ENCODE assay signal across 9 cellular contexts in genomic region chr2:196925768-196926561, GRCh38. TPM values are rescaled to one million over a fixed set of nuclear protein-coding genes. Genes with fewer than 3 reads are reported as not detected.
A peak's percentile ranks its signal among the peaks of the same experiment; 100 is the strongest.
DNase-seq lines count a peak whose midpoint lies in the region; ATAC-seq, FAIRE-seq and TF ChIP-seq lines count a peak whose summit lies in the region.
"Had no signal": no experiment of that assay in that cellular context is flagged by ENCODE, and none has a peak within 500 bp of the region (broad histone marks: within the 10 kb centered on the region; RNA-seq: fewer than 3 reads in every experiment).

No MANE protein-coding gene starts in this region.

- peak overlapping the region; percentile 74 for H3K9ac ChIP-seq in ES-I3 (ENCODE audit: low read depth, low read length)
- H3K9ac ChIP-seq in IMR-90 (ENCODE audit: low read depth, low read length), result peak overlapping the region; percentile 84
- peak overlapping the region; percentile 72 for H3K9ac ChIP-seq in SU-DHL-6 (ENCODE audit: low read length)
- H3K9ac ChIP-seq in kidney (ENCODE audit: low read length in 2 of 2), result peak overlapping the region; percentile 89 to 90

- peak overlapping the region; percentile 81 for H3K14ac ChIP-seq in IMR-90 (replicated peaks; ENCODE audit: low read depth, low read length)

- no peak overlapping the region; the same call in 2 of the 3 replicates for H2BK15ac ChIP-seq in IMR-90 (ENCODE audit: low read depth, low read length)

- H2BK120ac ChIP-seq in IMR-90 (ENCODE audit: low read depth, low read length), result peak overlapping the region; percentile 55

- no peak overlapping the region for H2BK20ac ChIP-seq in IMR-90 (ENCODE audit: low read depth, low read length)

- peaks cover 10% of the 10 kb centered on the region; the same call in 1 of the 2 replicates for H3K4me1 ChIP-seq in ES-I3 (ENCODE audit: insufficient read depth, low read length)
- no peaks in the 10 kb centered on the region; the same call in 1 of the 2 replicates for H3K4me1 ChIP-seq in IMR-90 (ENCODE audit: control insufficient read depth, insufficient read depth, low read length)
- H3K4me1 ChIP-seq in kidney (ENCODE audit: control insufficient read depth in 1 of 2, insufficient read depth in 1 of 2, low read depth in 1 of 2, low read length in 2 of 2), result peaks cover 0 to 7% of the 10 kb centered on the region in 2 donors

- H3K27me3 ChIP-seq in IMR-90 (ENCODE audit: control insufficient read depth, insufficient read depth, low read length) (no peaks in the 10 kb centered on the region), SU-DHL-6 (ENCODE audit: low read length) (no peaks in the 10 kb centered on the region)

- H2BK5ac ChIP-seq in IMR-90 (ENCODE audit: low read depth, low read length, poor library complexity, severe bottlenecking), result peak overlapping the region; percentile 59

- no peak for TF ChIP-seq RAD21 in IMR-90 (IDR thresholded peaks at IDR 0.05; ENCODE audit: low read length)

- dilution Hi-C loops in IMR-90 (cut with HindIII; ENCODE audit: low sequenced_read_pairs, unreplicated experiment), result no loop called here

- WGBS in IMR-90 (ENCODE audit: extremely low coverage in 2 of 2, insufficient read length in 1 of 2), 2 experiments, result 0% methylated on average over 12 of the region's 37 CpGs; no CpG with 5 or more reads in 1 of the 2 experiments

- H3K9me1 ChIP-seq in IMR-90 (ENCODE audit: insufficient read depth, low read length), result no peaks in the 10 kb centered on the region

- BruUV-seq in IMR-90 (replicated peaks; lab: Mats Ljungman, UMichigan), result TSS peak; percentile 56

- H3K27ac ChIP-seq in IMR-90 (ENCODE audit: insufficient read depth, low read length) (peak overlapping the region; percentile 73), SU-DHL-6 (ENCODE audit: low read depth, low read length) (no peak overlapping the region), caudate nucleus (ENCODE audit: low read depth, low read length) (peak overlapping the region; percentile 84), kidney (ENCODE audit: low read depth in 2 of 2, low read length in 2 of 2) (peak overlapping the region; percentile 85 to 88)

- TF ChIP-seq CTCF in IMR-90 (conservative IDR thresholded peaks at IDR 0.05; ENCODE audit: low read depth, low read length), result no peak
- no peak for TF ChIP-seq CTCF in SU-DHL-6 (IDR thresholded peaks at IDR 0.05; ENCODE audit: insufficient read depth, low read length, poor library complexity, severe bottlenecking)
- TF ChIP-seq CTCF in kidney (IDR thresholded peaks at IDR 0.05; ENCODE audit: borderline replicate concordance, extremely low read depth, insufficient read depth), result no peak

- H3K4ac ChIP-seq in IMR-90 (ENCODE audit: low read depth, low read length), result peak overlapping the region; percentile 77

- peak overlapping the region; percentile 44 for H4K5ac ChIP-seq in IMR-90 (ENCODE audit: low read depth, low read length)

- H3K36me3 ChIP-seq in ES-I3 (ENCODE audit: insufficient read depth, low read length) (no peaks in the 10 kb centered on the region), IMR-90 (ENCODE audit: control insufficient read depth, insufficient read depth, low read length) (no peaks in the 10 kb centered on the region), SU-DHL-6 (ENCODE audit: low read length) (no peaks in the 10 kb centered on the region), kidney (ENCODE audit: control insufficient read depth in 1 of 2, insufficient read depth in 2 of 2, low read length in 2 of 2) (no peaks in the 10 kb centered on the region)

- peak overlapping the region; percentile 48; the same call in 1 of the 2 replicates for H3K56ac ChIP-seq in IMR-90 (ENCODE audit: extremely low read depth, insufficient read depth, low read length)

- H2AK9ac ChIP-seq in IMR-90 (replicated peaks; ENCODE audit: low read depth, low read length, poor library complexity), result peak overlapping the region; percentile 85

- FAIRE-seq in kidney (lab: Jason Lieb, UNC), result no peak
- FAIRE-seq: islet of Langerhans had no signal

- no peaks in the 10 kb centered on the region for H3K9me2 ChIP-seq in SU-DHL-6 (replicated peaks; ENCODE audit: insufficient read depth, low read length)

- ATAC-seq in GM21717 (IDR thresholded peaks at IDR 0.05; ENCODE audit: unreplicated experiment) (peak; percentile 35), IMR-90 (ENCODE audit: low read depth) (peak; percentile 25)

- in situ Hi-C loops in IMR-90 (cut with MboI; ENCODE audit: low sequenced_read_pairs), result no loop called here

- POLR2A ChIA-PET in IMR-90 (lab: Charles Lee; ENCODE audit: unreplicated experiment), result no interaction called here

- H4K8ac ChIP-seq in IMR-90 (ENCODE audit: low read depth in 2 of 2, low read length in 2 of 2), result peak overlapping the region in 1 of 2 experiments; percentile 75; a peak in 3 of 4 replicates

- H4K91ac ChIP-seq in IMR-90 (ENCODE audit: insufficient read depth, low read depth, low read length), result peak overlapping the region; percentile 31; the same call in 1 of the 2 replicates

- H3K4me2 ChIP-seq in IMR-90 (ENCODE audit: low read depth, low read length) (peak overlapping the region; percentile 89), SU-DHL-6 (ENCODE audit: low read depth, low read length, poor library complexity, severe bottlenecking) (peak overlapping the region; percentile 78)

- H3K23ac ChIP-seq in IMR-90 (ENCODE audit: low read depth, low read length), result peak overlapping the region; percentile 95

- no peak for TF ChIP-seq POLR2A in IMR-90 (IDR thresholded peaks at IDR 0.05; ENCODE audit: low read depth, low read length)

- CTCF ChIA-PET in IMR-90 (lab: Yijun Ruan, JAX), result no interaction called here

- peak; percentile 26 for DNase-seq in IMR-90
- DNase-seq in caudate nucleus (lab: John Stamatoyannopoulos, UW), result peak in 49 of 61 donors; percentile 6 to 80 (median 53)
- peak; percentile 70 for DNase-seq in kidney
- peak in 2 of 3 donors; percentile 7 to 29 for DNase-seq in stimulated activated CD4-positive, alpha-beta T cell treated with anti-CD3 and anti-CD28 coated beads, Interleukin-12 subunit alpha, Interleukin-12 subunit beta, amount 100 ng/mL, for 48 hours (ENCODE audit: low read depth in 2 of 3, low spot score in 1 of 3)
- no peak for DNase-seq in NCI-H2196 (lab: John Stamatoyannopoulos, UW; ENCODE audit: unreplicated experiment)

- peaks cover 18% of the 10 kb centered on the region; the same call in 1 of the 2 replicates for H3K79me2 ChIP-seq in SU-DHL-6 (ENCODE audit: insufficient read depth, low read length)

- H3F3A ChIP-seq in SU-DHL-6 (ENCODE audit: insufficient read depth), result no peaks in the 10 kb centered on the region

- peak overlapping the region; percentile 57 for H3K18ac ChIP-seq in IMR-90 (ENCODE audit: low read depth, low read length)

- H2AK5ac ChIP-seq in IMR-90 (ENCODE audit: low read depth, low read length), result no peak overlapping the region

- H2AFZ ChIP-seq in IMR-90 (replicated peaks; ENCODE audit: low read length, poor library complexity) (peak overlapping the region; percentile 95), SU-DHL-6 (ENCODE audit: low read depth, low read length, severe bottlenecking) (peak overlapping the region; percentile 96)

- H3K4me3 ChIP-seq in IMR-90 (ENCODE audit: insufficient read depth, low read depth, low read length), result peak overlapping the region; percentile 80
- H3K4me3 ChIP-seq in SU-DHL-6 (ENCODE audit: insufficient read depth, low read length, poor library complexity, severe bottlenecking), result peak overlapping the region; percentile 67
- H3K4me3 ChIP-seq in kidney (ENCODE audit: low read length in 2 of 2), result peak overlapping the region; percentile 94 to 97

- peaks cover 6 to 23% of the 10 kb centered on the region in 2 experiments; a peak in 3 of 4 replicates for H3K79me1 ChIP-seq in IMR-90 (ENCODE audit: low read depth in 1 of 2, low read length in 2 of 2)

- no peaks in the 10 kb centered on the region for H3K9me3 ChIP-seq in ES-I3 (ENCODE audit: control insufficient read depth, insufficient read depth, low read length)
- no peaks in the 10 kb centered on the region for H3K9me3 ChIP-seq in IMR-90 (ENCODE audit: control insufficient read depth, insufficient read depth, low read length)
- no peaks in the 10 kb centered on the region for H3K9me3 ChIP-seq in SU-DHL-6 (ENCODE audit: insufficient read depth, low read length)
- H3K9me3 ChIP-seq in kidney (ENCODE audit: control insufficient read depth in 1 of 2, low read length in 2 of 2), result no peaks in the 10 kb centered on the region

- intact Hi-C loops in IMR-90 (cut with micrococcal nuclease) (loop anchor here (1.0 to 10.0 kb wide), 6 partner anchors 61 to 611 kb away; partner anchors contain the start of gene GTF3C3), kidney (cut with DNase I) (no loop called here)

- H4K20me1 ChIP-seq in IMR-90 (ENCODE audit: insufficient read depth, low read length) (no peaks in the 10 kb centered on the region; the same call in 1 of the 2 replicates), SU-DHL-6 (ENCODE audit: low read depth, low read length) (no peaks in the 10 kb centered on the region)

TF ChIP-seq in IMR-90, 13 proteins besides CTCF, POLR2A, EP300 and RAD21:
- TF ChIP-seq NFE2L2 (IDR thresholded peaks at IDR 0.05; ENCODE audit: low read depth, low read length) (no peak), MAFK (IDR thresholded peaks at IDR 0.05; ENCODE audit: low read depth, low read length) (no peak), RCOR1 (IDR thresholded peaks at IDR 0.05; ENCODE audit: insufficient replicate concordance, low read length) (no peak), MAZ (IDR thresholded peaks at IDR 0.05; ENCODE audit: borderline replicate concordance, low read depth, low read length) (no peak), RFX5 (IDR thresholded peaks at IDR 0.05; ENCODE audit: low read depth, low read length) (no peak), ELK1 (IDR thresholded peaks at IDR 0.05; ENCODE audit: borderline replicate concordance, low read depth, low read length) (no peak), MXI1 (IDR thresholded peaks at IDR 0.05; ENCODE audit: borderline replicate concordance, low read depth, low read length) (no peak; the same call in 1 of the 2 replicates), CHD1 (IDR thresholded peaks at IDR 0.05; ENCODE audit: low read depth, low read length) (no peak), CEBPB (IDR thresholded peaks at IDR 0.05; ENCODE audit: low read depth, low read length) (no peak)

RNA-seq across cellular contexts. Expression of gene PGAP1, which starts 0.5 kb away (rescaled TPM):
- total RNA-seq in IMR-90 (2012; rRNA removed), result 5.7 and 6.7 TPM in 2 replicates
- 1.2 and 1.9 TPM in 2 replicates for polyA plus RNA-seq in IMR-90 (2012; rRNA removed)
- 0.42 and 0.60 TPM in 2 replicates for polyA plus RNA-seq in IMR-90 (2012; cell fraction: cytosol; rRNA removed)
- polyA plus RNA-seq in IMR-90 (2012; cell fraction: nucleus; rRNA removed; ENCODE audit: low replicate concordance), result 0.95 and 5.9 TPM in 2 replicates
- 10.1 TPM for total RNA-seq in kidney
- polyA plus RNA-seq in kidney (ENCODE audit: insufficient read depth, low read depth, low replicate concordance), result 1.9 TPM
